Comparison of ENCODE assay signal across 8 cellular contexts in genomic region chr7:105532709-105533460, GRCh38. TPM values are rescaled to one million over a fixed set of nuclear protein-coding genes. Genes with fewer than 3 reads are reported as not detected.
DNase-seq lines count a peak whose midpoint lies in the region; ATAC-seq and TF ChIP-seq lines count a peak whose summit lies in the region.

No MANE protein-coding gene starts in this region.

- DNase-seq in activated naive CD4-positive, alpha-beta T cell (lab: John Stamatoyannopoulos, UW): no peak
- DNase-seq in astrocyte of the spinal cord (ENCODE audit: low read depth, low spot score) (no peak), memory B cell (ENCODE audit: low spot score in 2 of 2) (no peak), upper lobe of left lung (no peak), superior temporal gyrus (ENCODE audit: extremely low spot score) (no peak), amniotic stem cell (lab: John Stamatoyannopoulos, UW) (no peak)
- no peak for DNase-seq in central memory CD4-positive, alpha-beta T cell

- H3K27me3 Mint-ChIP-seq in activated naive CD4-positive, alpha-beta T cell treated with anti-CD3 and anti-CD28 coated beads, Interleukin-2, amount 50 U/mL, for 24 hours: no peaks in the 10 kb centered on the region
- no peaks in the 10 kb centered on the region for H3K27me3 Mint-ChIP-seq in memory B cell

- in situ Hi-C loops in astrocyte of the spinal cord (cut with HindIII; ENCODE audit: low sequenced_read_pairs): no loop called here

- H3K4me3 ChIP-seq in astrocyte of the spinal cord (ENCODE audit: low read depth, low read length) (peak overlapping the region; percentile 100), upper lobe of left lung (peak overlapping the region; percentile 68 to 89 (median 84))

- no peaks in the 10 kb centered on the region for H3K9me3 Mint-ChIP-seq in activated naive CD4-positive, alpha-beta T cell treated with anti-CD3 and anti-CD28 coated beads, Interleukin-2, amount 50 U/mL, for 24 hours
- H3K9me3 Mint-ChIP-seq in memory B cell: no peaks in the 10 kb centered on the region

- ATAC-seq in memory B cell (ENCODE audit: low read depth) (no peak), upper lobe of left lung (ENCODE audit: low FRiP score in 2 of 2) (no peak)

- peaks cover 4% of the 10 kb centered on the region for H3K36me3 Mint-ChIP-seq in activated naive CD4-positive, alpha-beta T cell treated with anti-CD3 and anti-CD28 coated beads, Interleukin-2, amount 50 U/mL, for 24 hours
- H3K36me3 Mint-ChIP-seq in memory B cell: peaks cover 2% of the 10 kb centered on the region

- H3K27me3 ChIP-seq in upper lobe of left lung: no peaks in the 10 kb centered on the region

- peak overlapping the region; percentile 59 for H3K27ac Mint-ChIP-seq in activated naive CD4-positive, alpha-beta T cell treated with anti-CD3 and anti-CD28 coated beads, Interleukin-2, amount 50 U/mL, for 24 hours
- H3K27ac Mint-ChIP-seq in memory B cell: peak overlapping the region; percentile 78

- TF ChIP-seq CTCF in astrocyte of the spinal cord (IDR thresholded peaks at IDR 0.05; ENCODE audit: low read depth, low read length) (no peak), upper lobe of left lung (IDR thresholded peaks at IDR 0.05) (no peak)

- 39 to 50% methylated on average over 11 to 12 of the region's 12 CpGs for WGBS in upper lobe of left lung, 2 donors

- H3K4me1 ChIP-seq in upper lobe of left lung: peaks cover 11 to 24% (median 21%) of the 10 kb centered on the region in 4 donors

- H3K4me3 Mint-ChIP-seq in activated naive CD4-positive, alpha-beta T cell treated with anti-CD3 and anti-CD28 coated beads, Interleukin-2, amount 50 U/mL, for 24 hours: peak overlapping the region; percentile 94
- peak overlapping the region; percentile 93 for H3K4me3 Mint-ChIP-seq in memory B cell

- H3K4me1 Mint-ChIP-seq in activated naive CD4-positive, alpha-beta T cell treated with anti-CD3 and anti-CD28 coated beads, Interleukin-2, amount 50 U/mL, for 24 hours: peaks cover 45% of the 10 kb centered on the region
- H3K4me1 Mint-ChIP-seq in memory B cell: peaks cover 8% of the 10 kb centered on the region

- no peak for TF ChIP-seq POLR2A in upper lobe of left lung (IDR thresholded peaks at IDR 0.05)

- TF ChIP-seq EP300 in upper lobe of left lung (IDR thresholded peaks at IDR 0.05): no peak

- H3K9me3 ChIP-seq in upper lobe of left lung: no peaks in the 10 kb centered on the region

- peak overlapping the region; percentile 79 to 94 (median 89) for H3K27ac ChIP-seq in upper lobe of left lung

- H3K36me3 ChIP-seq in upper lobe of left lung: peaks cover 0 to 17% (median 7%) of the 10 kb centered on the region in 4 donors

RNA-seq across cellular contexts. Expression of gene RINT1, which starts 0.9 kb away (rescaled TPM):
- 10 to 100 TPM in 5 of 6 donors, 1 to 10 TPM in 1; 9.4 to 24.3 (median 15.2) TPM for total RNA-seq in upper lobe of left lung

RNA-seq across cellular contexts. Expression of gene PUS7, which starts 10.8 kb away (rescaled TPM):
- total RNA-seq in upper lobe of left lung: 10 to 100 TPM in 3 of 6 donors, 1 to 10 TPM in 3; 7.3 to 16.9 (median 11.5) TPM

RNA-seq across cellular contexts. Expression of gene EFCAB10, which starts 48.4 kb away (rescaled TPM):
- 10 to 100 TPM in 1 of 6 donors, 1 to 10 TPM in 3, under 1 TPM in 1, not detected in 1; 0.86 to 26.2 (median 5.1) TPM for total RNA-seq in upper lobe of left lung
